Comparison of ENCODE assay signal across 1 cellular context in the genomic region with DNA sequence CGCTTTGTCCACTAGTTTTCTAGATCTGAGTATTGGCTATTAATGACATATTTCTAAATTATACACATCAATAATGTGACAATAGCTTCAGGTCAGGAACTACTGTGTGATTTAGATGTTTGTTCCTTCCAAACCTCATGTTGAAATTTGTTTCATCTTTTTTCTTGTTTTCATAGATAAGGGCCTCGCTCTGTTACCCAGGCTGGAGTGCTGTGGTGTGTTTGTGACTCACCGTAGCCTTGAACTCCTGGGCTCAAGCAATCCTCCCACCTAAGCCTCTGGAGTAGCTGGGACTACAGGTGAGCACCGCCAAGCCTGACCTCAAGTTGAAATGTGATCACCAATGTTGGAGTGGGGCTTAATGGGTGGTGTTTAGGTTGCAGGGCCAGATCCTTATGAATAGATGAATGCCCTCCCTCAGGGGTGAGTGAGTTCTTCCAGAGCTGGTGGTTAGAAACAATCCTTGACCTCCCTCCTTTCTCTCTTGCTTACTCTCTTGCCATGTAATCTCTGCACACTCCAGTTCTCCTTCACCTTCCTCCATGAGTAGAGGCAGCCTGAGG.
TF ChIP-seq lines count a peak whose summit lies in the region.

No MANE protein-coding gene starts in this region.

TF ChIP-seq in HepG2, 621 proteins besides CTCF, POLR2A, EP300 and RAD21 (continued from another document and continues in another):
- TF ChIP-seq, protein P1, sequence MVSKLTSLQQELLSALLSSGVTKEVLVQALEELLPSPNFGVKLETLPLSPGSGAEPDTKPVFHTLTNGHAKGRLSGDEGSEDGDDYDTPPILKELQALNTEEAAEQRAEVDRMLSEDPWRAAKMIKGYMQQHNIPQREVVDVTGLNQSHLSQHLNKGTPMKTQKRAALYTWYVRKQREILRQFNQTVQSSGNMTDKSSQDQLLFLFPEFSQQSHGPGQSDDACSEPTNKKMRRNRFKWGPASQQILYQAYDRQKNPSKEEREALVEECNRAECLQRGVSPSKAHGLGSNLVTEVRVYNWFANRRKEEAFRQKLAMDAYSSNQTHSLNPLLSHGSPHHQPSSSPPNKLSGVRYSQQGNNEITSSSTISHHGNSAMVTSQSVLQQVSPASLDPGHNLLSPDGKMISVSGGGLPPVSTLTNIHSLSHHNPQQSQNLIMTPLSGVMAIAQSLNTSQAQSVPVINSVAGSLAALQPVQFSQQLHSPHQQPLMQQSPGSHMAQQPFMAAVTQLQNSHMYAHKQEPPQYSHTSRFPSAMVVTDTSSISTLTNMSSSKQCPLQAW (CRISPR knock-in tag; IDR thresholded peaks at IDR 0.05): peak; percentile 78
- TF ChIP-seq, protein P2, sequence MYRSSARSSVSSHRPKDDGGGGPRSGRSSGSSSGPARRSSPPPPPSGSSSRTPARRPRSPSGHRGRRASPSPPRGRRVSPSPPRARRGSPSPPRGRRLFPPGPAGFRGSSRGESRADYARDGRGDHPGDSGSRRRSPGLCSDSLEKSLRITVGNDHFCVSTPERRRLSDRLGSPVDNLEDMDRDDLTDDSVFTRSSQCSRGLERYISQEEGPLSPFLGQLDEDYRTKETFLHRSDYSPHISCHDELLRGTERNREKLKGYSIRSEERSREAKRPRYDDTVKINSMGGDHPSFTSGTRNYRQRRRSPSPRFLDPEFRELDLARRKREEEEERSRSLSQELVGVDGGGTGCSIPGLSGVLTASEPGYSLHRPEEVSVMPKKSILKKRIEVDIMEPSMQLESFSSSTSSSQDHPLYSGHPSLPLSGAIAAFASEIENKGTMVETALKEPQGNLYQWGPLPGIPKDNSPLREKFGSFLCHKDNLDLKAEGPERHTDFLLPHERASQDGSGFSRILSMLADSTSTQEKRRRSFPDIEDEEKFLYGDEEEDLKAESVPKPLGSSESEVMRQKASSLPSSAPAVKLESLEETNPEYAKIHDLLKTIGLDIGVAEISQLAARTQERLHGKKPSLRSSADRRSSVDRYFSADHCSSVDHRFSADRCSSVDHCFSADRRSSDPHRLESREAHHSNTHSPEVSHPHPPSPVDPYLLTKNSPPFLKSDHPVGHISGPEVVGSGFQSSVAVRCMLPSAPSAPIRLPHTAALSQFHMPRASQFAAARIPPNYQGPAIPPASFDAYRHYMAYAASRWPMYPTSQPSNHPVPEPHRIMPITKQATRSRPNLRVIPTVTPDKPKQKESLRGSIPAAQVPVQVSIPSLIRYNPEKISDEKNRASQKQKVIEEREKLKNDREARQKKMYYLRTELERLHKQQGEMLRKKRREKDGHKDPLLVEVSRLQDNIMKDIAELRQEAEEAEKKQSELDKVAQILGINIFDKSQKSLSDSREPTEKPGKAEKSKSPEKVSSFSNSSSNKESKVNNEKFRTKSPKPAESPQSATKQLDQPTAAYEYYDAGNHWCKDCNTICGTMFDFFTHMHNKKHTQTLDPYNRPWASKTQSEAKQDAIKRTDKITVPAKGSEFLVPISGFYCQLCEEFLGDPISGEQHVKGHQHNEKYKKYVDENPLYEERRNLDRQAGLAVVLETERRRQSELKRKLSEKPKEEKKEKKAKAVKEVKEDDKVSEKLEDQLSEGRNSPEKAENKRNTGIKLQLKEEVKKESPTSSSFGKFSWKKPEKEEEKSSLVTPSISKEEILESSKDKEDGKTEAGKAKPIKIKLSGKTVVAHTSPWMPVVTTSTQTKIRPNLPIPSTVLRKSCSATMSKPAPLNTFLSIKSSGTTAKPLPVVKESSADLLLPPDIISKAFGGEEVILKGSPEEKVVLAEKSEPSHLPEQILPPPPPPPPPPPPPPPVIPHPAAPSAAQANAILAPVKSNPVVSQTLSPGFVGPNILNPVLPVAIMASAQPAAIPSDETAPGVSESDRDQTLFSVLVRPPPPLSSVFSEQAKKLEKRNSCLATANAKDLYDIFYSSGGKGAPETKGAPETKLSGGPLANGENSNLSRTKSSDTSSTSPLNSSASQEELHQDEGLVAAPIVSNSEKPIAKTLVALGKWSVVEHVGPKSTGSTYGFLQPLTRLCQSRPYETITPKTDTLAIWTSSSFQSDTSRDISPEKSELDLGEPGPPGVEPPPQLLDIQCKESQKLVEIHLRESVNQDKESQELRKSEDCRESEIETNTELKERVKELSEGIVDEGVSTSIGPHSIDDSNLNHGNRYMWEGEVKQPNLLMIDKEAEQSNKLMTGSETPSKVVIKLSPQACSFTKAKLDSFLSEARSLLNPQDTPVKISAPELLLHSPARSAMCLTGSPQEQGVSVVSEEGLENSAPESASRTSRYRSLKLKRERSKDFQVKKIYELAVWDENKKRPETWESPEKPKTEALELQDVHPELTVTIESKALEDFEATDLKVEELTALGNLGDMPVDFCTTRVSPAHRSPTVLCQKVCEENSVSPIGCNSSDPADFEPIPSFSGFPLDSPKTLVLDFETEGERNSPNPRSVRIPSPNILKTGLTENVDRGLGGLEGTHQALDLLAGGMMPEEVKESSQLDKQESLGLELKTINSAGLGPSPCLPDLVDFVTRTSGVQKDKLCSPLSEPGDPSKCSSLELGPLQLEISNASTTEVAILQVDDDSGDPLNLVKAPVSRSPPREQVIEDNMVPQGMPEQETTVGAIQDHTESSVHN (CRISPR knock-in tag; IDR thresholded peaks at IDR 0.05): no peak
- no peak for TF ChIP-seq AHR (CRISPR knock-in tag; IDR thresholded peaks at IDR 0.05)
- no peak for TF ChIP-seq ZBTB1 (CRISPR knock-in tag; IDR thresholded peaks at IDR 0.05; ENCODE audit: borderline replicate concordance)
- TF ChIP-seq BCLAF1 (IDR thresholded peaks at IDR 0.05): no peak
- TF ChIP-seq ZNF235 (CRISPR knock-in tag; IDR thresholded peaks at IDR 0.05; ENCODE audit: borderline replicate concordance): no peak
- TF ChIP-seq, protein P3, sequence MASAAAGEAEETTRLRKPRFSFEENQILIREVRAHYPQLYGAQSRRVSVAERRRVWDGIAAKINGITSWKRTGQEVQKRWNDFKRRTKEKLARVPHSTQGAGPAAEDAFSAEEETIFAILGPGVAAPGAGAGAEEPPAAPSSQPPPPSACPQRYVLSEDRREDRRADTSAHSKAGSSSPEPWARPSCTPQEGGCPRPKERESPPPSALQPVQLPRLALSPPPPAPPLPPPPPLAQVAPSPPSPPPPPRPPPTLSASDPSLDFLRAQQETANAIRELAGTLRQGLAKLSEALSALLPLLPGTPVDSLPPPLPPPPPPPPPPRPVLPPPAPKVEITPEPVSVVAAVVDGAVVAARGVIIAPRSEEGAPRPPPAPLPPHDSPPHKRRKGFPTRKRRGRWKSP (CRISPR knock-in tag; IDR thresholded peaks at IDR 0.05): peak; percentile 69; the same call in 1 of the 2 replicates
- 0 out of 2 replicates have a peak, but pooled peaks have one; percentile 42 for TF ChIP-seq TCF7L2 (IDR thresholded peaks at IDR 0.05; ENCODE audit: low read depth, low read length)
- no peak for TF ChIP-seq ZNF17 (CRISPR knock-in tag; IDR thresholded peaks at IDR 0.05)
- TF ChIP-seq ZMYM3 (CRISPR knock-in tag; IDR thresholded peaks at IDR 0.05): peak; percentile 60
- no peak for TF ChIP-seq TOPORS (CRISPR knock-in tag; IDR thresholded peaks at IDR 0.05)
- TF ChIP-seq, protein P4, sequence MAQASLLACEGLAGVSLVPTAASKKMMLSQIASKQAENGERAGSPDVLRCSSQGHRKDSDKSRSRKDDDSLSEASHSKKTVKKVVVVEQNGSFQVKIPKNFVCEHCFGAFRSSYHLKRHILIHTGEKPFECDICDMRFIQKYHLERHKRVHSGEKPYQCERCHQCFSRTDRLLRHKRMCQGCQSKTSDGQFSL (CRISPR knock-in tag; IDR thresholded peaks at IDR 0.05): no peak
- TF ChIP-seq XBP1 (CRISPR knock-in tag; IDR thresholded peaks at IDR 0.05): no peak
- TF ChIP-seq RXRB (CRISPR knock-in tag; IDR thresholded peaks at IDR 0.05; ENCODE audit: borderline replicate concordance): peak; percentile 91
- TF ChIP-seq GATA4 (IDR thresholded peaks at IDR 0.05; ENCODE audit: borderline replicate concordance, low read depth): peak; percentile 90
- TF ChIP-seq SMAD1 (CRISPR knock-in tag; IDR thresholded peaks at IDR 0.05; ENCODE audit: borderline replicate concordance, low read depth): no peak
- TF ChIP-seq STAG1 (CRISPR knock-in tag; IDR thresholded peaks at IDR 0.05): peak; percentile 13; the same call in 1 of the 2 replicates
- TF ChIP-seq BRD4 (CRISPR knock-in tag; IDR thresholded peaks at IDR 0.05): no peak
- TF ChIP-seq, protein P5, sequence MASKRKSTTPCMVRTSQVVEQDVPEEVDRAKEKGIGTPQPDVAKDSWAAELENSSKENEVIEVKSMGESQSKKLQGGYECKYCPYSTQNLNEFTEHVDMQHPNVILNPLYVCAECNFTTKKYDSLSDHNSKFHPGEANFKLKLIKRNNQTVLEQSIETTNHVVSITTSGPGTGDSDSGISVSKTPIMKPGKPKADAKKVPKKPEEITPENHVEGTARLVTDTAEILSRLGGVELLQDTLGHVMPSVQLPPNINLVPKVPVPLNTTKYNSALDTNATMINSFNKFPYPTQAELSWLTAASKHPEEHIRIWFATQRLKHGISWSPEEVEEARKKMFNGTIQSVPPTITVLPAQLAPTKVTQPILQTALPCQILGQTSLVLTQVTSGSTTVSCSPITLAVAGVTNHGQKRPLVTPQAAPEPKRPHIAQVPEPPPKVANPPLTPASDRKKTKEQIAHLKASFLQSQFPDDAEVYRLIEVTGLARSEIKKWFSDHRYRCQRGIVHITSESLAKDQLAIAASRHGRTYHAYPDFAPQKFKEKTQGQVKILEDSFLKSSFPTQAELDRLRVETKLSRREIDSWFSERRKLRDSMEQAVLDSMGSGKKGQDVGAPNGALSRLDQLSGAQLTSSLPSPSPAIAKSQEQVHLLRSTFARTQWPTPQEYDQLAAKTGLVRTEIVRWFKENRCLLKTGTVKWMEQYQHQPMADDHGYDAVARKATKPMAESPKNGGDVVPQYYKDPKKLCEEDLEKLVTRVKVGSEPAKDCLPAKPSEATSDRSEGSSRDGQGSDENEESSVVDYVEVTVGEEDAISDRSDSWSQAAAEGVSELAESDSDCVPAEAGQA (IDR thresholded peaks at IDR 0.05; ENCODE audit: low read depth): no peak
- TF ChIP-seq, protein P5 (CRISPR knock-in tag; IDR thresholded peaks at IDR 0.05; ENCODE audit: borderline replicate concordance): no peak
- TF ChIP-seq, protein P6, sequence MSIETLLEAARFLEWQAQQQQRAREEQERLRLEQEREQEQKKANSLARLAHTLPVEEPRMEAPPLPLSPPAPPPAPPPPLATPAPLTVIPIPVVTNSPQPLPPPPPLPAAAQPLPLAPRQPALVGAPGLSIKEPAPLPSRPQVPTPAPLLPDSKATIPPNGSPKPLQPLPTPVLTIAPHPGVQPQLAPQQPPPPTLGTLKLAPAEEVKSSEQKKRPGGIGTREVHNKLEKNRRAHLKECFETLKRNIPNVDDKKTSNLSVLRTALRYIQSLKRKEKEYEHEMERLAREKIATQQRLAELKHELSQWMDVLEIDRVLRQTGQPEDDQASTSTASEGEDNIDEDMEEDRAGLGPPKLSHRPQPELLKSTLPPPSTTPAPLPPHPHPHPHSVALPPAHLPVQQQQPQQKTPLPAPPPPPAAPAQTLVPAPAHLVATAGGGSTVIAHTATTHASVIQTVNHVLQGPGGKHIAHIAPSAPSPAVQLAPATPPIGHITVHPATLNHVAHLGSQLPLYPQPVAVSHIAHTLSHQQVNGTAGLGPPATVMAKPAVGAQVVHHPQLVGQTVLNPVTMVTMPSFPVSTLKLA (IDR thresholded peaks at IDR 0.05): no peak
- TF ChIP-seq ZFY (CRISPR knock-in tag; IDR thresholded peaks at IDR 0.05): peak; percentile 40; the same call in 1 of the 2 replicates
- 0 out of 2 replicates have a peak, but pooled peaks have one; percentile 10 for TF ChIP-seq KDM6A (CRISPR knock-in tag; IDR thresholded peaks at IDR 0.05; ENCODE audit: low read depth)
- no peak for TF ChIP-seq ZNF101 (CRISPR knock-in tag; IDR thresholded peaks at IDR 0.05; ENCODE audit: borderline replicate concordance, low read depth)
- TF ChIP-seq MXD1 (CRISPR knock-in tag; IDR thresholded peaks at IDR 0.05): no peak
- TF ChIP-seq POLR2AphosphoS2 (IDR thresholded peaks at IDR 0.05; ENCODE audit: low read depth, low read length): no peak
- no peak for TF ChIP-seq ZBTB21 (CRISPR knock-in tag; IDR thresholded peaks at IDR 0.05)
- TF ChIP-seq PRMT3 (CRISPR knock-in tag; IDR thresholded peaks at IDR 0.05; ENCODE audit: borderline replicate concordance, low read depth): no peak
- no peak for TF ChIP-seq RBM39 (IDR thresholded peaks at IDR 0.05; ENCODE audit: low read depth, low read length, poor library complexity, severe bottlenecking)
- no peak for TF ChIP-seq SRSF1 (optimal IDR thresholded peaks at IDR 0.05; ENCODE audit: low read depth, low read length)
- TF ChIP-seq KLF15 (CRISPR knock-in tag; IDR thresholded peaks at IDR 0.05; ENCODE audit: borderline replicate concordance): no peak
- no peak for TF ChIP-seq ZNF367 (CRISPR knock-in tag; IDR thresholded peaks at IDR 0.05; ENCODE audit: borderline replicate concordance)
